12 cellular contexts compared by ENCODE assay signal in genomic region chr2:36951574-36951973, GRCh38. TPM values are rescaled to one million over a fixed set of nuclear protein-coding genes. Genes with fewer than 3 reads are reported as not detected.
A peak's percentile ranks its signal among the peaks of the same experiment; 100 is the strongest.
DNase-seq lines count a peak whose midpoint lies in the region; ATAC-seq and TF ChIP-seq lines count a peak whose summit lies in the region.
"Had no signal": no experiment of that assay in that cellular context is flagged by ENCODE, and none has a peak within 500 bp of the region (broad histone marks: within the 10 kb centered on the region; RNA-seq: fewer than 3 reads in every experiment).

No MANE protein-coding gene starts in this region.

- TF ChIP-seq CTCF in cardiac fibroblast (IDR thresholded peaks at IDR 0.05; ENCODE audit: low read depth, low read length) (no peak), lung (IDR thresholded peaks at IDR 0.05; ENCODE audit: control extremely low read depth, extremely low read depth) (no peak)

- H3K27me3 ChIP-seq in MG63 (no peaks in the 10 kb centered on the region), lung (ENCODE audit: control insufficient read depth, insufficient read depth) (no peaks in the 10 kb centered on the region)

- H3K36me3 ChIP-seq in MG63 (no peaks in the 10 kb centered on the region), lung (ENCODE audit: control insufficient read depth in 2 of 2, insufficient read depth in 2 of 2, low read length in 2 of 2) (no peaks in the 10 kb centered on the region)

- H3K4me3 ChIP-seq in MG63 (no peak overlapping the region), cardiac fibroblast (replicated peaks in 1 of 2; ENCODE audit: low read depth in 2 of 2, low read length in 2 of 2) (no peak overlapping the region), lung (no peak overlapping the region)

- peak overlapping the region in 1 of 2 donors; percentile 58 for H3K27ac ChIP-seq in lung (ENCODE audit: low read depth in 1 of 2, low read length in 1 of 2)

- in situ Hi-C loops in Caki2 (cut with HindIII; ENCODE audit: low pct_unique_long_range_greater_than_20kb, low sequenced_read_pairs) = no loop called here

- no peaks in the 10 kb centered on the region for H3K9me3 ChIP-seq in MG63
- H3K9me3 ChIP-seq in lung (ENCODE audit: control insufficient read depth in 2 of 2, insufficient read depth in 1 of 2, low read length in 1 of 2) = no peaks in the 10 kb centered on the region

- 89% methylated on average over 7 of the region's 7 CpGs for WGBS in lung, 2 donors

- H3K4me1 ChIP-seq in lung (ENCODE audit: control insufficient read depth in 2 of 2, insufficient read depth in 2 of 2, low read length in 2 of 2) = peaks cover 6 to 32% of the 10 kb centered on the region in 2 donors

- DNase-seq in Caki2 (ENCODE audit: low read depth) (peak; percentile 46), MG63 (peak; percentile 12), cardiac fibroblast (ENCODE audit: low read depth in 2 of 2) (peak; percentile 23 to 73), lung (ENCODE audit: low spot score) (no peak), GM19240 (ENCODE audit: insufficient read length, low spot score) (no peak), NCI-H524 (lab: John Stamatoyannopoulos, UW) (no peak)
- DNase-seq in activated naive CD4-positive, alpha-beta T cell (lab: John Stamatoyannopoulos, UW) = no peak
- DNase-seq: activated naive CD4-positive, alpha-beta T cell treated with anti-CD3 and anti-CD28 coated beads for 36 hours; NCI-H1048; NK-92 treated with Interleukin-12 subunit alpha and Interleukin-12 subunit beta, amount 100 ng/mL, for 24 hours; stimulated activated CD8-positive, alpha-beta memory T cell treated with anti-CD3 and anti-CD28 coated beads, Interleukin-4, amount 100 ng/mL, for 48 hours had no signal

- peak; percentile 19 for ATAC-seq in lung (ENCODE audit: insufficient read depth, low FRiP score)
- ATAC-seq in GM19455 (IDR thresholded peaks at IDR 0.05; ENCODE audit: unreplicated experiment) = no peak

RNA-seq across cellular contexts. Expression of gene STRN, which starts 14.8 kb away (rescaled TPM):
- 5.7 and 7.8 TPM in 2 replicates for total RNA-seq in Caki2 (2014; rRNA removed; shearing (Covaris generic); ENCODE audit: low replicate concordance)
- 5.9 and 8.1 TPM in 2 replicates for total RNA-seq in MG63 (2014; rRNA removed; shearing (Covaris generic); ENCODE audit: low replicate concordance)
- total RNA-seq in lung = 10 to 100 TPM; 24.5 to 35.9 TPM
- 1 to 10 TPM; 3.7 to 6.9 TPM for polyA plus RNA-seq in lung

Comparison
In these comparisons a context has a peak if more than half of its experiments do, and no peak if none do; other contexts are left out.
1. DNase-seq: peak in Caki2 (single experiment), MG63 (single experiment) and cardiac fibroblast (2 of 2); none in lung (single experiment), GM19240 (single experiment), activated naive CD4-positive, alpha-beta T cell (0 of 4) and NCI-H524 (0 of 2).